18 cellular contexts compared by ENCODE assay signal in the genomic region with DNA sequence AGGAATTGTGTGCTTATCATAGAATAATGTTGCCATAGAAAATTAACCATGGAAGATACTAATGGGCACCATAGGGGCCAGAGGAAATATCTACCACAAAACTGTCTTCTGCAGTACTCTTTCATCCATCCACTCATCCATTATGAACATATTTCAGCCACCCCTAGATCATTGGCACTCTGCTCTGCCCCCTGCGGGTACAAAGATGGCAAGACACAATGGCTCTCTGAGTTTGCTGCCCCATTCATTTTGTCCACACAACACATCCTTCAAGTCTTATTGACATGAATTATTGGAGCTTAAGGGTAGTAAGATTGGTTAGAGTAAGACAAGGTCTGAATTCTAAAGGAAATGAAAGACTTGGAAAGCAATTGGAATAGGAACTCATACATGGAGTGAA.
A peak's percentile ranks its signal among the peaks of the same experiment; 100 is the strongest.
DNase-seq lines count a peak whose midpoint lies in the region; ATAC-seq, FAIRE-seq and TF ChIP-seq lines count a peak whose summit lies in the region.
"Had no signal": no experiment of that assay in that cellular context is flagged by ENCODE, and none has a peak within 500 bp of the region (broad histone marks: within the 10 kb centered on the region; RNA-seq: fewer than 3 reads in every experiment).

No MANE protein-coding gene starts in this region.

- H3K27me3 ChIP-seq in Karpas-422 (ENCODE audit: low read length) (no peaks in the 10 kb centered on the region), GM12878 (replicated peaks in 1 of 2; ENCODE audit: control insufficient read depth in 2 of 2, insufficient read depth in 2 of 2, low read length in 1 of 2) (no peaks in the 10 kb centered on the region)
- H3K27me3 ChIP-seq: pancreas, spleen had no signal

- H3K27me3 Mint-ChIP-seq in activated naive CD4-positive, alpha-beta T cell treated with anti-CD3 and anti-CD28 coated beads for 36 hours (ENCODE audit: low read depth): no peaks in the 10 kb centered on the region
- H3K27me3 Mint-ChIP-seq in progenitor cell of endocrine pancreas: no peaks in the 10 kb centered on the region

- H3K9me2 ChIP-seq in Karpas-422 (replicated peaks; ENCODE audit: insufficient read depth, low read length): no peaks in the 10 kb centered on the region

- no peaks in the 10 kb centered on the region for H3K9me3 Mint-ChIP-seq in activated naive CD4-positive, alpha-beta T cell treated with anti-CD3 and anti-CD28 coated beads for 36 hours
- peaks cover 0 to 7% of the 10 kb centered on the region in 2 donors for H3K9me3 Mint-ChIP-seq in activated naive CD4-positive, alpha-beta T cell treated with anti-CD3 and anti-CD28 coated beads, Interleukin-2, amount 50 U/mL, for 72 hours
- no peaks in the 10 kb centered on the region for H3K9me3 Mint-ChIP-seq in progenitor cell of endocrine pancreas (ENCODE audit: low read depth)

- H2AFZ ChIP-seq in Karpas-422 (ENCODE audit: low read length): no peak overlapping the region
- no peak overlapping the region; the same call in 1 of the 2 replicates for H2AFZ ChIP-seq in GM12878 (ENCODE audit: control insufficient read depth, low read depth, low read length)

- BruUV-seq in GM12878 (replicated peaks; lab: Mats Ljungman, UMichigan): no TSS peak

- 0% methylated on average over 1 of the region's 1 CpG for WGBS in GM12878 (ENCODE audit: insufficient coverage, insufficient replicate concordance, low lambda C conversion rate, missing lambda C conversion rate)

- H3K9ac ChIP-seq in Karpas-422 (ENCODE audit: low read length) (no peak overlapping the region), GM12878 (ENCODE audit: control insufficient read depth, insufficient read depth, low read length) (no peak overlapping the region)

- H3K36me3 ChIP-seq in Karpas-422 (ENCODE audit: insufficient read depth, low read length) (no peaks in the 10 kb centered on the region), GM12878 (ENCODE audit: control insufficient read depth in 2 of 2, insufficient read depth in 2 of 2, low read length in 1 of 2) (no peaks in the 10 kb centered on the region)
- H3K36me3 ChIP-seq: pancreas, spleen had no signal

- RAD21 ChIA-PET in GM12878 (lab: Charles Lee; ENCODE audit: unreplicated experiment): interaction anchor here (0.7 kb wide), 1 partner anchor 244 kb away, joined by 3 read pairs; no protein-coding TSS in a partner anchor

- H3K79me2 ChIP-seq in Karpas-422 (ENCODE audit: low read length) (no peaks in the 10 kb centered on the region), GM12878 (ENCODE audit: control insufficient read depth, insufficient read depth, low read length) (no peaks in the 10 kb centered on the region)

- H3K27ac ChIP-seq in Karpas-422 (ENCODE audit: low read length) (no peak overlapping the region), GM12878 (ENCODE audit: control insufficient read depth, insufficient read depth) (no peak overlapping the region)
- H3K27ac ChIP-seq: pancreas, spleen had no signal

- H3K9me3 ChIP-seq in Karpas-422 (ENCODE audit: low read length) (peaks cover 35% of the 10 kb centered on the region), GM12878 (replicated peaks; ENCODE audit: control insufficient read depth, insufficient read depth, low read length) (no peaks in the 10 kb centered on the region)
- H3K9me3 ChIP-seq: pancreas had no signal

- SMC1A ChIA-PET in GM12878 (lab: Charles Lee; ENCODE audit: uncharacterized antibody, unreplicated experiment): no interaction called here

- no peaks in the 10 kb centered on the region for H3K4me1 Mint-ChIP-seq in activated naive CD4-positive, alpha-beta T cell treated with anti-CD3 and anti-CD28 coated beads for 36 hours (ENCODE audit: low read depth)
- no peaks in the 10 kb centered on the region for H3K4me1 Mint-ChIP-seq in progenitor cell of endocrine pancreas (ENCODE audit: low read depth)
- H3K4me1 Mint-ChIP-seq: brain had no signal

- H3K4me2 ChIP-seq in Karpas-422 (ENCODE audit: low read depth, low read length, poor library complexity, severe bottlenecking) (no peak overlapping the region), GM12878 (ENCODE audit: control insufficient read depth, insufficient read depth) (no peak overlapping the region)

- no peak for FAIRE-seq in GM12878 (lab: Jason Lieb, UNC)
- FAIRE-seq: pancreas, TTC549 had no signal

- H4K20me1 ChIP-seq in Karpas-422 (ENCODE audit: insufficient read depth, low read depth, low read length) (no peaks in the 10 kb centered on the region), GM12878 (ENCODE audit: control insufficient read depth, insufficient read depth) (no peaks in the 10 kb centered on the region)

- peak; percentile 36; the same call in 1 of the 2 replicates for TF ChIP-seq RAD21 in GM12878 (IDR thresholded peaks at IDR 0.05; ENCODE audit: insufficient read depth, low read depth, low read length)

- H3K4me1 ChIP-seq in Karpas-422 (ENCODE audit: low read length) (no peaks in the 10 kb centered on the region), GM12878 (ENCODE audit: control insufficient read depth, insufficient read depth, low read length) (no peaks in the 10 kb centered on the region)
- H3K4me1 ChIP-seq: pancreas, spleen had no signal

- peak; percentile 15 for DNase-seq in activated naive CD4-positive, alpha-beta T cell treated with anti-CD3 and anti-CD28 coated beads for 36 hours
- no peak for DNase-seq in activated naive CD4-positive, alpha-beta T cell treated with anti-CD3 and anti-CD28 coated beads, Interleukin-2, amount 50 U/mL, for 72 hours (ENCODE audit: low spot score in 2 of 2)
- DNase-seq in Karpas-422 (peak; percentile 47), GM12878 (ENCODE audit: low read depth, low spot score) (no peak), progenitor cell of endocrine pancreas (ENCODE audit: low spot score, unreplicated experiment) (no peak), hypothalamus (lab: John Stamatoyannopoulos, UW) (no peak), DMS79 treated with DMSO at 0.1 percent for 48 hours (lab: John Stamatoyannopoulos, UW) (no peak)
- DNase-seq: effector CD4-positive, alpha-beta T cell; foreskin fibroblast; HFFc6; midbrain; NCI-H1092; pancreas; spleen had no signal

- in situ Hi-C loops in GM12878 (cut with MboI): no loop called here

- ATAC-seq in activated naive CD4-positive, alpha-beta T cell treated with anti-CD3 and anti-CD28 coated beads, Interleukin-2, amount 50 U/mL, for 72 hours: no peak
- no peak for ATAC-seq in GM12878
- ATAC-seq in HG03521 (IDR thresholded peaks at IDR 0.05; ENCODE audit: unreplicated experiment): no peak
- ATAC-seq: pancreas, SK-N-SH treated with all-trans-retinoic acid at 6 μM for 48 hours had no signal

- H3K4me3 ChIP-seq in Karpas-422 (ENCODE audit: low read length): no peak overlapping the region
- no peak overlapping the region for H3K4me3 ChIP-seq in GM12878
- H3K4me3 ChIP-seq: pancreas, spleen had no signal

- no peak for TF ChIP-seq EP300 in GM12878 (IDR thresholded peaks at IDR 0.05; ENCODE audit: borderline replicate concordance in 1 of 2, control insufficient read depth in 1 of 2, low read depth in 2 of 2, low read length in 2 of 2)

- POLR2A ChIA-PET in GM12878 (lab: Charles Lee): no interaction called here

- no peaks in the 10 kb centered on the region for H3K36me3 Mint-ChIP-seq in activated naive CD4-positive, alpha-beta T cell treated with anti-CD3 and anti-CD28 coated beads for 36 hours (ENCODE audit: low read depth)
- no peaks in the 10 kb centered on the region for H3K36me3 Mint-ChIP-seq in activated naive CD4-positive, alpha-beta T cell treated with anti-CD3 and anti-CD28 coated beads, Interleukin-2, amount 50 U/mL, for 72 hours
- no peaks in the 10 kb centered on the region for H3K36me3 Mint-ChIP-seq in progenitor cell of endocrine pancreas (ENCODE audit: insufficient read depth)
- H3K36me3 Mint-ChIP-seq: brain had no signal

- no peak for TF ChIP-seq POLR2A in GM12878 (IDR thresholded peaks at IDR 0.05; ENCODE audit: low read depth, low read length)

- H3K4me3 Mint-ChIP-seq in activated naive CD4-positive, alpha-beta T cell treated with anti-CD3 and anti-CD28 coated beads for 36 hours: no peak overlapping the region
- H3K4me3 Mint-ChIP-seq in progenitor cell of endocrine pancreas (ENCODE audit: low read depth): no peak overlapping the region
- H3K4me3 Mint-ChIP-seq: brain, HFFc6 had no signal

- H3K27ac Mint-ChIP-seq in activated naive CD4-positive, alpha-beta T cell treated with anti-CD3 and anti-CD28 coated beads for 36 hours: no peak overlapping the region
- no peak overlapping the region for H3K27ac Mint-ChIP-seq in activated naive CD4-positive, alpha-beta T cell treated with anti-CD3 and anti-CD28 coated beads, Interleukin-2, amount 50 U/mL, for 72 hours
- H3K27ac Mint-ChIP-seq in progenitor cell of endocrine pancreas: no peak overlapping the region
- H3K27ac Mint-ChIP-seq: brain, HFFc6 had no signal

- CTCF ChIA-PET in activated naive CD4-positive, alpha-beta T cell treated with anti-CD3 and anti-CD28 coated beads for 36 hours (lab: Charles Lee): no interaction called here
- CTCF ChIA-PET in GM12878 (lab: Yijun Ruan, JAX): interaction anchor here (0.6 to 1.0 kb wide), 2 partner anchors 16 to 1075 kb away, joined by 3 to 4 read pairs; no protein-coding TSS in a partner anchor

- TF ChIP-seq CTCF in GM12878 (IDR thresholded peaks at IDR 0.05 in 2 of 3, conservative IDR thresholded peaks at IDR 0.05 in 1 of 3; ENCODE audit: control insufficient read depth in 2 of 3, extremely low read depth in 1 of 3, insufficient read depth in 1 of 3, low read depth in 3 of 3, low read length in 3 of 3) (peak in 1 of 3 experiments; percentile 11; a peak in 1 of 6 replicates), progenitor cell of endocrine pancreas (IDR thresholded peaks at IDR 0.05; ENCODE audit: unreplicated experiment) (peak; percentile 25)

- intact Hi-C loops in activated naive CD4-positive, alpha-beta T cell treated with anti-CD3 and anti-CD28 coated beads for 36 hours (cut with micrococcal nuclease): loop anchor here (1.0 kb wide), 1 partner anchor 245 kb away; no protein-coding TSS in a partner anchor
- intact Hi-C loops in GM12878 (cut with micrococcal nuclease; ENCODE audit: unreplicated experiment): no loop called here

TF ChIP-seq in GM12878, 131 proteins besides CTCF, POLR2A, EP300 and RAD21 (continues in another document):
- no peak for TF ChIP-seq CBFB (IDR thresholded peaks at IDR 0.05; ENCODE audit: low read depth)
- TF ChIP-seq, protein P1, sequence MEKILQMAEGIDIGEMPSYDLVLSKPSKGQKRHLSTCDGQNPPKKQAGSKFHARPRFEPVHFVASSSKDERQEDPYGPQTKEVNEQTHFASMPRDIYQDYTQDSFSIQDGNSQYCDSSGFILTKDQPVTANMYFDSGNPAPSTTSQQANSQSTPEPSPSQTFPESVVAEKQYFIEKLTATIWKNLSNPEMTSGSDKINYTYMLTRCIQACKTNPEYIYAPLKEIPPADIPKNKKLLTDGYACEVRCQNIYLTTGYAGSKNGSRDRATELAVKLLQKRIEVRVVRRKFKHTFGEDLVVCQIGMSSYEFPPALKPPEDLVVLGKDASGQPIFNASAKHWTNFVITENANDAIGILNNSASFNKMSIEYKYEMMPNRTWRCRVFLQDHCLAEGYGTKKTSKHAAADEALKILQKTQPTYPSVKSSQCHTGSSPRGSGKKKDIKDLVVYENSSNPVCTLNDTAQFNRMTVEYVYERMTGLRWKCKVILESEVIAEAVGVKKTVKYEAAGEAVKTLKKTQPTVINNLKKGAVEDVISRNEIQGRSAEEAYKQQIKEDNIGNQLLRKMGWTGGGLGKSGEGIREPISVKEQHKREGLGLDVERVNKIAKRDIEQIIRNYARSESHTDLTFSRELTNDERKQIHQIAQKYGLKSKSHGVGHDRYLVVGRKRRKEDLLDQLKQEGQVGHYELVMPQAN (conservative IDR thresholded peaks at IDR 0.05): no peak

Comparison
In these comparisons a context has a peak if more than half of its experiments do, and no peak if none do; other contexts are left out.
1. DNase-seq: peak in activated naive CD4-positive, alpha-beta T cell treated with anti-CD3 and anti-CD28 coated beads for 36 hours (single experiment) and Karpas-422 (single experiment); none in activated naive CD4-positive, alpha-beta T cell treated with anti-CD3 and anti-CD28 coated beads, Interleukin-2, amount 50 U/mL, for 72 hours (0 of 2), GM12878 (single experiment), progenitor cell of endocrine pancreas (single experiment), hypothalamus (0 of 51) and DMS79 treated with DMSO at 0.1 percent for 48 hours (single experiment).